In the genomic region with DNA sequence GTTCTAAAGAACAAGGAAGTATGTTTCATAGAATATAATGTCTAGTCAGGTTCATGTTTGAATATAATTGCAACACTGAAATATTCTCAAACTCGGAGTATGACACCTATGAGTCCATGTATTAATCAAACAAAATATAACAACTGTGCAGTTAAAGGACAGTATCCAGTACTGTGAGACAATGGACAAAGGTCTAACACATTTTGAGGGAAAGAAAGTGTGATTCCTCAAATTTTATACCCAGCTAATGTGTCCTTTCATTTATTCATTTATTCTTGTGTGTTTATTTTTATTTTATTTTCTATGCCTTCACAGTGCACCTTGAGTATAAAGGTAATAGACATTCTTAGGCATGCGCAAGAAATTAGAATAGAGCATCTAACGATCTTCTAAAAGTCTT, we compare ENCODE assay signal across 8 cellular contexts.
"Had no signal": no experiment of that assay in that cellular context is flagged by ENCODE, and none has a peak within 500 bp of the region (broad histone marks: within the 10 kb centered on the region; RNA-seq: fewer than 3 reads in every experiment).

No MANE protein-coding gene starts in this region.

- ATAC-seq: GM12878 had no signal

- FAIRE-seq: G401.6, GM12878, GM12891, GM12892, GM18507, GM19239 had no signal

- H3K4me3 ChIP-seq: GM12878 had no signal

- DNase-seq: GDM1, GF-D8 had no signal
